In the genomic region with DNA sequence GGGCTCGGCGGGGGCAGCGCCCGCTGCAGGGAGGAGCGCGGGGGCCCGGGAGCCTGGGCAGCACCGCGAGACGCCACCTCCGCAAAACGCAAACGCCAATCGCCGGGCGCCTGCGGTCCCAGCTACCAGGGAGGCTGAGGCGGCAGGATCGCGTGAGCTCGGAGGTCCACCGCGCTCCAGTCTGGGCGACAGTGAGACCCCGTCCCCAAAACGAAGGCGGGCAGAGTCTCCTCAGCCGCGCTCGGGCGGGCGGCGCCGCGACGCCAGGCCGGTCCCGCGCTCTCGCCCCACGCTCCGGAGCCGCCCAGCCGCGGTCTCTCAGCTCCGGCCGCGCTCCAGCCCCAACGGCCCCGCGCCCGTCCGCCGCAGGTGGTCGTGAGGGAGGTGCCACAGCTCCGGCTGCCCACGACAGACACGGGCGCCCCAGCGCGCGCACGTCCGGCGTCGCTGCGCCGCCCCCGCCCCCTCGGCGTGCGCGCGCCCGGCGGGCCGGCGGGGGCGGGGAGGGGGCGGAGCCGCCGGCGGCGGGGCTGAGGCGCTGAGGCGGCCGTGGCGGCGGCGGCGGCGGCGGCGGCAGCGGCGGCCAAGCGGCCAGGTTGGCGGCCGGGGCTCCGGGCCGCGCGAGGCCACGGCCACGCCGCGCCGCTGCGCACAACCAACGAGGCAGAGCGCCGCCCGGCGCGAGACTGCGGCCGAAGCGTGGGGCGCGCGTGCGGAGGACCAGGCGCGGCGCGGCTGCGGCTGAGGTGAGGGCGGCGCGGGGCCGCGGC, we compare ENCODE assay signal across 8 cellular contexts. TPM values are rescaled to one million over a fixed set of nuclear protein-coding genes. Genes with fewer than 3 reads are reported as not detected.
DNase-seq lines count a peak whose midpoint lies in the region; ATAC-seq and TF ChIP-seq lines count a peak whose summit lies in the region.

A gene with protein sequence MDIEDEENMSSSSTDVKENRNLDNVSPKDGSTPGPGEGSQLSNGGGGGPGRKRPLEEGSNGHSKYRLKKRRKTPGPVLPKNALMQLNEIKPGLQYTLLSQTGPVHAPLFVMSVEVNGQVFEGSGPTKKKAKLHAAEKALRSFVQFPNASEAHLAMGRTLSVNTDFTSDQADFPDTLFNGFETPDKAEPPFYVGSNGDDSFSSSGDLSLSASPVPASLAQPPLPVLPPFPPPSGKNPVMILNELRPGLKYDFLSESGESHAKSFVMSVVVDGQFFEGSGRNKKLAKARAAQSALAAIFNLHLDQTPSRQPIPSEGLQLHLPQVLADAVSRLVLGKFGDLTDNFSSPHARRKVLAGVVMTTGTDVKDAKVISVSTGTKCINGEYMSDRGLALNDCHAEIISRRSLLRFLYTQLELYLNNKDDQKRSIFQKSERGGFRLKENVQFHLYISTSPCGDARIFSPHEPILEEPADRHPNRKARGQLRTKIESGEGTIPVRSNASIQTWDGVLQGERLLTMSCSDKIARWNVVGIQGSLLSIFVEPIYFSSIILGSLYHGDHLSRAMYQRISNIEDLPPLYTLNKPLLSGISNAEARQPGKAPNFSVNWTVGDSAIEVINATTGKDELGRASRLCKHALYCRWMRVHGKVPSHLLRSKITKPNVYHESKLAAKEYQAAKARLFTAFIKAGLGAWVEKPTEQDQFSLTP (plus strand): TSS at position 533 of the 770 bp plus-strand sequence. CDS start 97,077 bp downstream, outside the sequence.

- H3K9me3 ChIP-seq in smooth muscle cell (replicated peaks; ENCODE audit: low read depth), result no peaks in the 10 kb centered on the region

- DNase-seq in CMK (ENCODE audit: low read depth) (peak; percentile 55), MV-4-11 (lab: John Stamatoyannopoulos, UW) (peak; percentile 9), WTC11 (ENCODE audit: low spot score) (peak; percentile 68), cardiac fibroblast (ENCODE audit: low read depth in 2 of 2) (peak; percentile 49 to 70), inferior parietal cortex (ENCODE audit: extremely low spot score) (peak; percentile 35), smooth muscle cell (lab: John Stamatoyannopoulos, UW; ENCODE audit: unreplicated experiment) (no peak), dedifferentiated amniotic fluid mesenchymal stem cell (ENCODE audit: extremely low spot score) (no peak)

- peak within 1 kb of the TSS; percentile 48 for H3K9ac ChIP-seq in smooth muscle cell (ENCODE audit: low read depth)

- TF ChIP-seq CTCF in WTC11 (IDR thresholded peaks at IDR 0.05) (no peak), cardiac fibroblast (IDR thresholded peaks at IDR 0.05; ENCODE audit: low read depth, low read length) (no peak), smooth muscle cell (IDR thresholded peaks at IDR 0.05; ENCODE audit: borderline replicate concordance, insufficient read depth, poor library complexity, severe bottlenecking) (no peak)

- under 1% methylated on average over 61 of the region's 132 CpGs for WGBS in smooth muscle cell (ENCODE audit: low lambda C conversion rate)

- H3K4me3 Mint-ChIP-seq in WTC11, result peak within 1 kb of the TSS; percentile 82

- H3K4me1 Mint-ChIP-seq in WTC11, result peaks cover 14% of the 10 kb centered on the region

- peaks cover 44% of the 10 kb centered on the region for H3K79me2 ChIP-seq in smooth muscle cell (ENCODE audit: low read depth)

- H3K4me3 ChIP-seq in cardiac fibroblast (replicated peaks in 1 of 2; ENCODE audit: low read depth in 2 of 2, low read length in 2 of 2), result peak within 1 kb of the TSS; percentile 82 to 88
- H3K4me3 ChIP-seq in smooth muscle cell, result peak within 1 kb of the TSS; percentile 82

- H3K27me3 Mint-ChIP-seq in WTC11 (ENCODE audit: low read depth), result peaks cover 30% of the 10 kb centered on the region

- peak within 1 kb of the TSS; percentile 93 for H3K4me2 ChIP-seq in smooth muscle cell

- H3K36me3 ChIP-seq in smooth muscle cell (ENCODE audit: low read depth), result no peaks in the 10 kb centered on the region

- H3K4me1 ChIP-seq in smooth muscle cell (ENCODE audit: low read depth), result no peaks in the 10 kb centered on the region

- peak within 1 kb of the TSS; percentile 64 for H2AFZ ChIP-seq in smooth muscle cell (ENCODE audit: low read depth)

- peaks cover 11% of the 10 kb centered on the region for H3F3A ChIP-seq in smooth muscle cell (ENCODE audit: low read depth)

- CTCF ChIA-PET in WTC11 (lab: Charles Lee), result interaction anchor here (1.0 to 2.9 kb wide), 10 partner anchors 20 to 124 kb away, joined by 3 to 14 read pairs (median 5); no protein-coding TSS in a partner anchor

- peak within 1 kb of the TSS; percentile 73 for H3K27ac ChIP-seq in smooth muscle cell (ENCODE audit: low read depth)

- H3K36me3 Mint-ChIP-seq in WTC11, result no peaks in the 10 kb centered on the region

- H3K27ac Mint-ChIP-seq in WTC11, result peak within 1 kb of the TSS; percentile 80; the same call in 1 of the 2 replicates

- ATAC-seq in GM21381 (IDR thresholded peaks at IDR 0.05; ENCODE audit: unreplicated experiment) (peak; percentile 63), WTC11 (peak; percentile 49)

- POLR2A ChIA-PET in WTC11 (lab: Charles Lee), result interaction anchor here (1.2 to 1.6 kb wide), 3 partner anchors 20 to 83 kb away, joined by 3 to 6 read pairs (median 3); no protein-coding TSS in a partner anchor

- no peaks in the 10 kb centered on the region for H3K9me3 Mint-ChIP-seq in WTC11

- H4K20me1 ChIP-seq in smooth muscle cell (ENCODE audit: low read depth), result peaks cover 34% of the 10 kb centered on the region

- H3K27me3 ChIP-seq in smooth muscle cell (ENCODE audit: low read depth), result no peaks in the 10 kb centered on the region

TF ChIP-seq in WTC11, 78 proteins besides CTCF, POLR2A, EP300 and RAD21 (continues in another document):
- TF ChIP-seq, protein P1, sequence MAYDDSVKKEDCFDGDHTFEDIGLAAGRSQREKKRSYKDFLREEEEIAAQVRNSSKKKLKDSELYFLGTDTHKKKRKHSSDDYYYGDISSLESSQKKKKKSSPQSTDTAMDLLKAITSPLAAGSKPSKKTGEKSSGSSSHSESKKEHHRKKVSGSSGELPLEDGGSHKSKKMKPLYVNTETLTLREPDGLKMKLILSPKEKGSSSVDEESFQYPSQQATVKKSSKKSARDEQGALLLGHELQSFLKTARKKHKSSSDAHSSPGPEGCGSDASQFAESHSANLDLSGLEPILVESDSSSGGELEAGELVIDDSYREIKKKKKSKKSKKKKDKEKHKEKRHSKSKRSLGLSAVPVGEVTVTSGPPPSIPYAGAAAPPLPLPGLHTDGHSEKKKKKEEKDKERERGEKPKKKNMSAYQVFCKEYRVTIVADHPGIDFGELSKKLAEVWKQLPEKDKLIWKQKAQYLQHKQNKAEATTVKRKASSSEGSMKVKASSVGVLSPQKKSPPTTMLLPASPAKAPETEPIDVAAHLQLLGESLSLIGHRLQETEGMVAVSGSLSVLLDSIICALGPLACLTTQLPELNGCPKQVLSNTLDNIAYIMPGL (CRISPR knock-in tag; IDR thresholded peaks at IDR 0.05), result peak; percentile 52; the same call in 1 of the 2 replicates
- TF ChIP-seq ZNF317 (CRISPR knock-in tag; IDR thresholded peaks at IDR 0.05; ENCODE audit: borderline replicate concordance, low read depth), result 0 out of 2 replicates have a peak, but pooled peaks have one; percentile 21
- peak; percentile 86 for TF ChIP-seq EMX1 (CRISPR knock-in tag; IDR thresholded peaks at IDR 0.05)
- peak; percentile 92 for TF ChIP-seq ZNF416 (CRISPR knock-in tag; IDR thresholded peaks at IDR 0.05)
- TF ChIP-seq PRRX2 (CRISPR knock-in tag; IDR thresholded peaks at IDR 0.05), result peak; percentile 79; the same call in 1 of the 2 replicates
- peak; percentile 38; the same call in 1 of the 2 replicates for TF ChIP-seq JUN (CRISPR knock-in tag; IDR thresholded peaks at IDR 0.05)
- 0 out of 2 replicates have a peak, but pooled peaks have one; percentile 43 for TF ChIP-seq GABPB1 (CRISPR knock-in tag; IDR thresholded peaks at IDR 0.05)
- peak; percentile 70; the same call in 1 of the 2 replicates for TF ChIP-seq SP1 (CRISPR knock-in tag; conservative IDR thresholded peaks at IDR 0.05)
- no peak for TF ChIP-seq IRF2 (CRISPR knock-in tag; IDR thresholded peaks at IDR 0.05; ENCODE audit: borderline replicate concordance, low read depth)
- TF ChIP-seq, protein P2, sequence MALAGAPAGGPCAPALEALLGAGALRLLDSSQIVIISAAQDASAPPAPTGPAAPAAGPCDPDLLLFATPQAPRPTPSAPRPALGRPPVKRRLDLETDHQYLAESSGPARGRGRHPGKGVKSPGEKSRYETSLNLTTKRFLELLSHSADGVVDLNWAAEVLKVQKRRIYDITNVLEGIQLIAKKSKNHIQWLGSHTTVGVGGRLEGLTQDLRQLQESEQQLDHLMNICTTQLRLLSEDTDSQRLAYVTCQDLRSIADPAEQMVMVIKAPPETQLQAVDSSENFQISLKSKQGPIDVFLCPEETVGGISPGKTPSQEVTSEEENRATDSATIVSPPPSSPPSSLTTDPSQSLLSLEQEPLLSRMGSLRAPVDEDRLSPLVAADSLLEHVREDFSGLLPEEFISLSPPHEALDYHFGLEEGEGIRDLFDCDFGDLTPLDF (CRISPR knock-in tag; IDR thresholded peaks at IDR 0.05), result no peak
- TF ChIP-seq KAT7 (CRISPR knock-in tag; IDR thresholded peaks at IDR 0.05; ENCODE audit: borderline replicate concordance), result peak; percentile 29; the same call in 1 of the 2 replicates
- TF ChIP-seq TEAD1 (CRISPR knock-in tag; IDR thresholded peaks at IDR 0.05), result peak; percentile 39; the same call in 1 of the 2 replicates
- peak; percentile 64 for TF ChIP-seq NFATC4 (CRISPR knock-in tag; IDR thresholded peaks at IDR 0.05)
- no peak for TF ChIP-seq ATF1 (CRISPR knock-in tag; IDR thresholded peaks at IDR 0.05)
- TF ChIP-seq ERG (CRISPR knock-in tag; IDR thresholded peaks at IDR 0.05), result peak; percentile 88

RNA-seq across cellular contexts. Expression of the gene that starts here (rescaled TPM):
- total RNA-seq in WTC11 (2021) (12.8 to 15.1 TPM (median 14.6 TPM) in 3 replicates), smooth muscle cell (20.3 and 28.9 TPM in 2 replicates)
- polyA plus RNA-seq in smooth muscle cell, result 25.6 and 27.6 TPM in 2 replicates

Comparison
In these comparisons a context has a peak if more than half of its experiments do, and no peak if none do; other contexts are left out.
1. DNase-seq: peak in CMK (single experiment), MV-4-11 (single experiment), WTC11 (single experiment), cardiac fibroblast (2 of 2) and inferior parietal cortex (single experiment); none in smooth muscle cell (single experiment) and dedifferentiated amniotic fluid mesenchymal stem cell (single experiment).